1 cellular context compared by ENCODE assay signal in the genomic region with DNA sequence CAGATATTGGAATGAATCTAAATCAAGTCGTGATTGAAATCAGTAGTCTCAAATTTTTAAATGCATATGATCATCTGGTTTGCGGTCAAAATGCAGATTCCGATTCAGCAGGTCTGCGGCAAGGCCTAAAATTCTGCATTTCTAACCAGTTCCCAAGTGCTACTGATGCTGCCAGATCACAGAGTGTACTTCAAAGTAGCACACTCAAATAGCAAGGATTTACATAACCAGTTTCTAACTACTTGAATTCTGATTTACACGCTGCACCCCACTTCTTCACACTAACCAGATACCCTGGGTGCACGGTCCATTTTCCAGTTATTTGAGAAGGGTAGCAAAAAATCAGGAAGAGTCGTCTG.
TF ChIP-seq lines count a peak whose summit lies in the region.

No MANE protein-coding gene starts in this region.

TF ChIP-seq in IMR-90, 13 proteins besides CTCF, POLR2A, EP300 and RAD21:
- TF ChIP-seq CHD1 (IDR thresholded peaks at IDR 0.05; ENCODE audit: low read depth, low read length): no peak
- TF ChIP-seq RCOR1 (IDR thresholded peaks at IDR 0.05; ENCODE audit: insufficient replicate concordance, low read length): no peak
- no peak for TF ChIP-seq SMC3 (IDR thresholded peaks at IDR 0.05; ENCODE audit: low read depth, low read length)
- TF ChIP-seq MAZ (IDR thresholded peaks at IDR 0.05; ENCODE audit: borderline replicate concordance, low read depth, low read length): no peak
- no peak for TF ChIP-seq RFX5 (IDR thresholded peaks at IDR 0.05; ENCODE audit: low read depth, low read length)
- no peak for TF ChIP-seq FOS (IDR thresholded peaks at IDR 0.05; ENCODE audit: low read depth, low read length)
- TF ChIP-seq, protein P1, sequence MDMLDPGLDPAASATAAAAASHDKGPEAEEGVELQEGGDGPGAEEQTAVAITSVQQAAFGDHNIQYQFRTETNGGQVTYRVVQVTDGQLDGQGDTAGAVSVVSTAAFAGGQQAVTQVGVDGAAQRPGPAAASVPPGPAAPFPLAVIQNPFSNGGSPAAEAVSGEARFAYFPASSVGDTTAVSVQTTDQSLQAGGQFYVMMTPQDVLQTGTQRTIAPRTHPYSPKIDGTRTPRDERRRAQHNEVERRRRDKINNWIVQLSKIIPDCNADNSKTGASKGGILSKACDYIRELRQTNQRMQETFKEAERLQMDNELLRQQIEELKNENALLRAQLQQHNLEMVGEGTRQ (IDR thresholded peaks at IDR 0.05; ENCODE audit: low read depth, low read length): no peak
